Comparison of ENCODE assay signal across 20 cellular contexts in genomic region chr7:131503639-131504038, GRCh38. TPM values are rescaled to one million over a fixed set of nuclear protein-coding genes. Genes with fewer than 3 reads are reported as not detected.
DNase-seq lines count a peak whose midpoint lies in the region; FAIRE-seq and TF ChIP-seq lines count a peak whose summit lies in the region.
"Had no signal": no experiment of that assay in that cellular context is flagged by ENCODE, and none has a peak within 500 bp of the region (broad histone marks: within the 10 kb centered on the region; RNA-seq: fewer than 3 reads in every experiment).

No MANE protein-coding gene starts in this region.

- H3K9me3 ChIP-seq in GM23248 (ENCODE audit: low read depth) (no peaks in the 10 kb centered on the region), astrocyte (ENCODE audit: insufficient read depth, low read depth, low read length) (no peaks in the 10 kb centered on the region), right atrium auricular region (no peaks in the 10 kb centered on the region), ovary (no peaks in the 10 kb centered on the region)
- H3K9me3 ChIP-seq: upper lobe of right lung had no signal

- H3K27me3 ChIP-seq in GM23248 (replicated peaks; ENCODE audit: insufficient read depth) = no peaks in the 10 kb centered on the region
- H3K27me3 ChIP-seq in astrocyte (ENCODE audit: insufficient read depth, low read length) = no peaks in the 10 kb centered on the region
- no peaks in the 10 kb centered on the region for H3K27me3 ChIP-seq in right atrium auricular region
- no peaks in the 10 kb centered on the region for H3K27me3 ChIP-seq in ovary
- H3K27me3 ChIP-seq: upper lobe of right lung had no signal

- H3K27ac ChIP-seq in GM23248 = peak overlapping the region; percentile 41; the same call in 1 of the 2 replicates
- H3K27ac ChIP-seq in astrocyte (ENCODE audit: low read depth, low read length) = no peak overlapping the region
- peak overlapping the region; percentile 76 to 77 for H3K27ac ChIP-seq in right atrium auricular region
- peak overlapping the region; percentile 9 to 33 for H3K27ac ChIP-seq in ovary
- H3K27ac ChIP-seq: upper lobe of right lung had no signal

- H3K9me2 ChIP-seq in GM23248 (ENCODE audit: insufficient read depth) = no peaks in the 10 kb centered on the region

- H3K79me2 ChIP-seq in GM23248 (ENCODE audit: insufficient read depth) = peaks cover 17% of the 10 kb centered on the region
- no peaks in the 10 kb centered on the region for H3K79me2 ChIP-seq in astrocyte (ENCODE audit: insufficient read depth, low read length)

- DNase-seq in GM23248 (no peak), astrocyte (ENCODE audit: low read depth) (no peak), right atrium auricular region (ENCODE audit: low spot score) (peak; percentile 53), ovary (no peak), COLO829 (ENCODE audit: low spot score) (no peak), D721Med (ENCODE audit: insufficient read length, low spot score) (no peak), islet precursor cell (no peak)
- DNase-seq in activated CD8-positive, alpha-beta memory T cell treated with anti-CD3 and anti-CD28 coated beads, Interleukin-2, amount 50 U/mL, for 4 hours = no peak
- DNase-seq: activated CD4-positive, CD25-positive, alpha-beta regulatory T cell; activated CD8-positive, alpha-beta memory T cell treated with anti-CD3 and anti-CD28 coated beads for 24 hours; DMS79 treated with DMSO at 0.1 percent for 48 hours; effector memory CD8-positive, alpha-beta T cell; NCI-H1436; SIG-M5; stimulated activated naive B cell treated with anti-CD40 and anti-IgM and Interleukin-4, amounts not matched to agents 10 μg/mL and 1 μg/mL and 100 μg/mL, for 72 hours; T-helper 2 cell; upper lobe of right lung had no signal

- intact Hi-C loops in ovary (cut with DNase I) = loop anchor here in 1 of 4 donors (10.0 kb wide), 1 partner anchor 429 kb away; no protein-coding TSS in a partner anchor

- WGBS in GM23248 (ENCODE audit: low coverage in 1 of 2, low lambda C conversion rate in 2 of 2, missing lambda C conversion rate in 2 of 2), 2 experiments = 68 to 75% methylated on average over 6 of the region's 6 CpGs
- 34 to 54% (median 51%) methylated on average over 6 of the region's 6 CpGs for WGBS in ovary, 3 donors

- peaks cover 21% of the 10 kb centered on the region for H3K36me3 ChIP-seq in GM23248 (ENCODE audit: low read depth)
- H3K36me3 ChIP-seq in astrocyte (ENCODE audit: insufficient read depth, low read length) = peaks cover 2% of the 10 kb centered on the region
- peaks cover 26% of the 10 kb centered on the region for H3K36me3 ChIP-seq in right atrium auricular region
- H3K36me3 ChIP-seq in ovary = no peaks in the 10 kb centered on the region

- H3K9me3 Mint-ChIP-seq in astrocyte (ENCODE audit: unreplicated experiment) = no peaks in the 10 kb centered on the region
- H3K9me3 Mint-ChIP-seq: activated T-helper 2 cell treated with anti-CD3 and anti-CD28 coated beads, Interferon-gamma antibody, Interleukin-2, Interleukin-4, amounts not matched to agents 10 μg/mL and 5 μg/mL and 100 μg/mL, durations not matched to agents 14 hours and 24 hours and 36 hours; effector memory CD8-positive, alpha-beta T cell; stimulated activated naive B cell treated with anti-CD40 and anti-IgM and Interleukin-4, amounts not matched to agents 10 μg/mL and 1 μg/mL and 100 μg/mL, for 72 hours had no signal

- H3F3A ChIP-seq in GM23248 (ENCODE audit: insufficient read depth) = peaks cover 72% of the 10 kb centered on the region

- no peak overlapping the region for H3K4me3 ChIP-seq in GM23248
- no peak overlapping the region for H3K4me3 ChIP-seq in astrocyte (ENCODE audit: insufficient read depth, low read depth, low read length)
- H3K4me3 ChIP-seq in right atrium auricular region = no peak overlapping the region
- H3K4me3 ChIP-seq in ovary = no peak overlapping the region
- H3K4me3 ChIP-seq: upper lobe of right lung had no signal

- TF ChIP-seq EP300 in ovary (IDR thresholded peaks at IDR 0.05) = no peak

- 0 out of 2 replicates have a peak overlapping the region, but pooled peaks have one; percentile 20 for H3K9ac ChIP-seq in GM23248
- H3K9ac ChIP-seq in astrocyte (ENCODE audit: low read length) = no peak overlapping the region

- H2AFZ ChIP-seq in GM23248 (no peak overlapping the region), astrocyte (ENCODE audit: low read depth, low read length) (no peak overlapping the region)

- H3K4me1 ChIP-seq in GM23248 (ENCODE audit: insufficient read depth) = peaks cover 35% of the 10 kb centered on the region
- H3K4me1 ChIP-seq in astrocyte (ENCODE audit: insufficient read depth, low read length) = peaks cover 21% of the 10 kb centered on the region
- peaks cover 0 to 50% of the 10 kb centered on the region in 2 donors for H3K4me1 ChIP-seq in right atrium auricular region
- peaks cover 13% of the 10 kb centered on the region for H3K4me1 ChIP-seq in ovary (ENCODE audit: insufficient read depth)

- in situ Hi-C loops in GM23248 (cut with MboI) = no loop called here

- H3K27ac Mint-ChIP-seq in astrocyte (ENCODE audit: unreplicated experiment) = peak overlapping the region; percentile 86
- H3K27ac Mint-ChIP-seq: activated T-helper 2 cell treated with anti-CD3 and anti-CD28 coated beads, Interferon-gamma antibody, Interleukin-2, Interleukin-4, amounts not matched to agents 10 μg/mL and 5 μg/mL and 100 μg/mL, durations not matched to agents 14 hours and 24 hours and 36 hours; stimulated activated naive B cell treated with anti-CD40 and anti-IgM and Interleukin-4, amounts not matched to agents 10 μg/mL and 1 μg/mL and 100 μg/mL, for 72 hours had no signal

- no peak overlapping the region for H3K4me3 Mint-ChIP-seq in astrocyte (ENCODE audit: unreplicated experiment)
- H3K4me3 Mint-ChIP-seq: effector memory CD8-positive, alpha-beta T cell; stimulated activated naive B cell treated with anti-CD40 and anti-IgM and Interleukin-4, amounts not matched to agents 10 μg/mL and 1 μg/mL and 100 μg/mL, for 72 hours had no signal

- FAIRE-seq in astrocyte (lab: Jason Lieb, UNC) (no peak), D721Med (lab: Jason Lieb, UNC) (no peak)
- FAIRE-seq: GM18507, HTR-8/SVneo had no signal

- TF ChIP-seq POLR2A in ovary (IDR thresholded peaks at IDR 0.05) = no peak

- no peak for TF ChIP-seq CTCF in astrocyte (IDR thresholded peaks at IDR 0.05; ENCODE audit: insufficient read depth, low read depth, low read length)
- TF ChIP-seq CTCF in right atrium auricular region (IDR thresholded peaks at IDR 0.05) = no peak
- TF ChIP-seq CTCF in ovary (IDR thresholded peaks at IDR 0.05) = no peak
- no peak for TF ChIP-seq CTCF in D721Med (IDR thresholded peaks at IDR 0.05; ENCODE audit: insufficient read depth, missing control alignments)

- H4K20me1 ChIP-seq in GM23248 (ENCODE audit: insufficient read depth) (no peaks in the 10 kb centered on the region), astrocyte (ENCODE audit: insufficient read depth, low read length) (peaks cover 24% of the 10 kb centered on the region)

- peaks cover 5% of the 10 kb centered on the region for H3K36me3 Mint-ChIP-seq in astrocyte (ENCODE audit: low read depth, unreplicated experiment)

- no peaks in the 10 kb centered on the region for H3K27me3 Mint-ChIP-seq in astrocyte (ENCODE audit: low read depth, unreplicated experiment)

- peaks cover 44% of the 10 kb centered on the region for H3K4me1 Mint-ChIP-seq in astrocyte (ENCODE audit: low read depth, unreplicated experiment)

- H3K4me2 ChIP-seq in GM23248 (ENCODE audit: unreplicated experiment) (no peak overlapping the region), astrocyte (ENCODE audit: low read length) (no peak overlapping the region)

RNA-seq across cellular contexts. Expression of gene PODXL, which starts 52.8 kb away (rescaled TPM):
- total RNA-seq in GM23248 (2014; rRNA removed; shearing (Covaris generic)) = 42.7 and 50.1 TPM in 2 replicates
- 32.8 and 33.6 TPM in 2 replicates for polyA plus RNA-seq in GM23248 (2016; fragmentation: Nextera tagmentation; extraction: Ambion mirVana)
- 29.9 and 47.1 TPM in 2 replicates for total RNA-seq in astrocyte
- 100 to 1,000 TPM in 1 of 2 donors, 10 to 100 TPM in 1; 47.6 to 144 TPM for total RNA-seq in right atrium auricular region
- total RNA-seq in ovary = 10 to 100 TPM; 15.9 to 85.1 (median 34.8) TPM
- polyA plus RNA-seq in ovary = 10 to 100 TPM; 13.2 to 56.5 TPM
